ENCODE assay signal across 28 cellular contexts in genomic region chr6:57205550-57206328, GRCh38. TPM values are rescaled to one million over a fixed set of nuclear protein-coding genes. Genes with fewer than 3 reads are reported as not detected.
DNase-seq lines count a peak whose midpoint lies in the region; ATAC-seq, FAIRE-seq and TF ChIP-seq lines count a peak whose summit lies in the region.
"Had no signal": no experiment of that assay in that cellular context is flagged by ENCODE, and none has a peak within 500 bp of the region (broad histone marks: within the 10 kb centered on the region; RNA-seq: fewer than 3 reads in every experiment).

No MANE protein-coding gene starts in this region.

- H3K9me1 ChIP-seq in K562 (ENCODE audit: control insufficient read depth, insufficient read depth, low read length): no peaks in the 10 kb centered on the region

- FAIRE-seq in HepG2 (lab: Jason Lieb, UNC): no peak
- FAIRE-seq in K562 (lab: Jason Lieb, UNC): no peak
- no peak for FAIRE-seq in HTR-8/SVneo (lab: Jason Lieb, UNC)
- FAIRE-seq: keratinocyte had no signal

- no peak for DNase-seq in HepG2 (ENCODE audit: low spot score)
- DNase-seq in right lobe of liver: no peak
- no peak for DNase-seq in K562 (ENCODE audit: extremely low read depth in 1 of 4, low spot score in 3 of 4)
- no peak for DNase-seq in C1 segment of cervical spinal cord (lab: John Stamatoyannopoulos, UW)
- no peak for DNase-seq in HTR-8/SVneo (ENCODE audit: insufficient read length, low spot score)
- DNase-seq in activated gamma-delta T cell treated with Interleukin-2 at 50 U/mL for 16 hours: no peak
- DNase-seq: activated CD4-positive, alpha-beta memory T cell treated with anti-CD3 and anti-CD28 coated beads for 36 hours; activated CD8-positive, alpha-beta memory T cell treated with anti-CD3 and anti-CD28 coated beads, Interleukin-2, amount 50 U/mL, for 4 hours; CD4-positive, alpha-beta memory T cell; dermis blood vessel endothelial cell; EL; H9; Kasumi-1; NCI-H1436 treated with DMSO at 0.1 percent for 48 hours; NCI-H510A; OCI-M1; right cardiac atrium; stimulated activated CD4-positive, alpha-beta T cell treated with anti-CD3 and anti-CD28 coated beads, Interleukin-12 subunit alpha, Interleukin-12 subunit beta, amount 100 ng/mL, for 4 hours; stimulated activated CD4-positive, alpha-beta T cell treated with anti-CD3 and anti-CD28 coated beads, Interleukin-4, amount 100 ng/mL, for 24 hours had no signal

- no peak overlapping the region for H3K27ac ChIP-seq in HepG2 (ENCODE audit: extremely low read length, insufficient read depth, low read length)
- H3K27ac ChIP-seq in right lobe of liver: no peak overlapping the region
- H3K27ac ChIP-seq in K562 (ENCODE audit: extremely low read depth, low read depth, low read length): no peak overlapping the region
- peak overlapping the region; percentile 9 for H3K27ac ChIP-seq in muscle layer of duodenum (ENCODE audit: low read length)
- H3K27ac ChIP-seq: ascending aorta, gastroesophageal sphincter, SK-N-MC had no signal

- BruUV-seq in HepG2 (replicated peaks; lab: Mats Ljungman, UMichigan) (no TSS peak), K562 (replicated peaks; lab: Mats Ljungman, UMichigan) (no TSS peak)

- H3K9ac ChIP-seq in HepG2 (ENCODE audit: insufficient read depth, low read depth, low read length) (no peak overlapping the region), K562 (ENCODE audit: insufficient read depth in 1 of 2, low read depth in 2 of 2, low read length in 2 of 2) (no peak overlapping the region)

- 94% methylated on average over 7 of the region's 7 CpGs for WGBS in HepG2 (ENCODE audit: low lambda C conversion rate)
- WGBS in right lobe of liver (ENCODE audit: insufficient coverage, low coverage, low lambda C conversion rate, missing lambda C conversion rate): 88% methylated on average over 7 of the region's 7 CpGs
- 80% methylated on average over 7 of the region's 7 CpGs for WGBS in K562 (ENCODE audit: insufficient coverage, low coverage, missing lambda C conversion rate)

- intact Hi-C loops in HepG2 (cut with micrococcal nuclease; ENCODE audit: unreplicated experiment): no loop called here
- intact Hi-C loops in right lobe of liver (cut with DNase I): no loop called here
- intact Hi-C loops in K562 (cut with micrococcal nuclease): no loop called here

- H3K4me2 ChIP-seq in HepG2 (ENCODE audit: low read depth, low read length) (no peak overlapping the region), K562 (ENCODE audit: insufficient read depth, low read length) (no peak overlapping the region)

- POLR2A ChIA-PET in HepG2 (lab: Yijun Ruan, JAX): no interaction called here
- POLR2A ChIA-PET in K562 (lab: Yijun Ruan, JAX): no interaction called here

- H3K36me3 ChIP-seq in HepG2 (replicated peaks in 1 of 2; ENCODE audit: control insufficient read depth in 1 of 2, insufficient read depth in 2 of 2, low read length in 2 of 2) (no peaks in the 10 kb centered on the region; a peak in 1 of 5 replicates), right lobe of liver (no peaks in the 10 kb centered on the region), K562 (ENCODE audit: control insufficient read depth, insufficient read depth, low read length) (peaks cover 29% of the 10 kb centered on the region), muscle layer of duodenum (ENCODE audit: control insufficient read depth in 1 of 2, insufficient read depth in 2 of 2, low read length in 2 of 2) (peaks cover 0 to 11% of the 10 kb centered on the region in 2 donors)
- H3K36me3 ChIP-seq: ascending aorta, gastroesophageal sphincter had no signal

- ATAC-seq in HepG2 (no peak), right lobe of liver (no peak), K562 (no peak), HG02798 (IDR thresholded peaks at IDR 0.05; ENCODE audit: poor library complexity, unreplicated experiment) (no peak)
- ATAC-seq: activated CD4-positive, CD25-positive, alpha-beta regulatory T cell treated with anti-CD3 and anti-CD28 coated beads, Interleukin-2, amount 50 U/mL, for 24 hours; activated naive CD4-positive, alpha-beta T cell treated with anti-CD3 and anti-CD28 coated beads, Interleukin-2, amount 50 U/mL, for 72 hours; gastroesophageal sphincter; right cardiac atrium; stimulated activated effector memory CD8-positive, alpha-beta T cell treated with anti-CD3 and anti-CD28 coated beads, Interleukin-12 subunit alpha, Interleukin-12 subunit beta, amount 100 ng/mL, for 72 hours had no signal

- TF ChIP-seq EP300 in HepG2 (IDR thresholded peaks at IDR 0.05; ENCODE audit: low read depth in 2 of 2, low read length in 2 of 2): no peak
- TF ChIP-seq EP300 in HepG2 (CRISPR knock-in tag; IDR thresholded peaks at IDR 0.05; ENCODE audit: borderline replicate concordance): no peak
- no peak for TF ChIP-seq EP300 in K562 (IDR thresholded peaks at IDR 0.05; ENCODE audit: low read length)

- H4K20me1 ChIP-seq in HepG2 (ENCODE audit: insufficient read depth, low read length): no peaks in the 10 kb centered on the region
- no peaks in the 10 kb centered on the region for H4K20me1 ChIP-seq in K562 (replicated peaks; ENCODE audit: control insufficient read depth, insufficient read depth, low read length)

- H3K27me3 ChIP-seq in HepG2 (ENCODE audit: control insufficient read depth in 1 of 2, insufficient read depth in 2 of 2, low read length in 2 of 2) (no peaks in the 10 kb centered on the region), right lobe of liver (no peaks in the 10 kb centered on the region), K562 (ENCODE audit: control insufficient read depth in 2 of 2, insufficient read depth in 2 of 2, low read length in 2 of 2) (no peaks in the 10 kb centered on the region), muscle layer of duodenum (ENCODE audit: low read depth, low read length) (no peaks in the 10 kb centered on the region)
- H3K27me3 ChIP-seq: ascending aorta, gastroesophageal sphincter had no signal

- no peak overlapping the region for H3K4me3 ChIP-seq in HepG2 (replicated peaks in 1 of 3; ENCODE audit: insufficient read depth in 1 of 3, low read depth in 2 of 3, low read length in 3 of 3)
- no peak overlapping the region for H3K4me3 ChIP-seq in right lobe of liver
- H3K4me3 ChIP-seq in K562: no peak overlapping the region
- no peak overlapping the region for H3K4me3 ChIP-seq in muscle layer of duodenum (ENCODE audit: low read depth in 1 of 2, low read length in 2 of 2)
- H3K4me3 ChIP-seq: ascending aorta, gastroesophageal sphincter, SK-N-MC had no signal

- TF ChIP-seq POLR2A in HepG2 (IDR thresholded peaks at IDR 0.05; ENCODE audit: insufficient read depth in 1 of 2, low read depth in 2 of 2, low read length in 2 of 2): no peak
- no peak for TF ChIP-seq POLR2A in right lobe of liver (IDR thresholded peaks at IDR 0.05)
- no peak for TF ChIP-seq POLR2A in K562 (conservative IDR thresholded peaks at IDR 0.05)

- in situ Hi-C loops in HepG2 (cut with HindIII; ENCODE audit: extremely low pct_ligation_motif_present, low pct_unique_long_range_greater_than_20kb): no loop called here
- in situ Hi-C loops in K562 (cut with MboI): no loop called here

- H3K4me1 ChIP-seq in HepG2 (ENCODE audit: insufficient read depth, low read length): no peaks in the 10 kb centered on the region
- H3K4me1 ChIP-seq in right lobe of liver: no peaks in the 10 kb centered on the region
- H3K4me1 ChIP-seq in K562 (replicated peaks in 1 of 2; ENCODE audit: control insufficient read depth in 2 of 2, insufficient read depth in 2 of 2, low read length in 2 of 2): peaks cover 3 to 6% of the 10 kb centered on the region in 2 experiments; a peak in 3 of 5 replicates
- peaks cover 0 to 17% of the 10 kb centered on the region in 2 donors for H3K4me1 ChIP-seq in muscle layer of duodenum (ENCODE audit: control insufficient read depth in 1 of 2, insufficient read depth in 2 of 2, low read length in 2 of 2)

- CTCF ChIA-PET in HepG2 (lab: Yijun Ruan, JAX; ENCODE audit: low intra/inter-chr PET ratio, low total read pairs): no interaction called here
- CTCF ChIA-PET in K562 (lab: Yijun Ruan, JAX; ENCODE audit: low intra/inter-chr PET ratio): no interaction called here

- TF ChIP-seq CTCF in HepG2 (CRISPR knock-in tag; IDR thresholded peaks at IDR 0.05) (no peak), right lobe of liver (IDR thresholded peaks at IDR 0.05) (no peak), K562 (IDR thresholded peaks at IDR 0.05 in 2 of 3, conservative IDR thresholded peaks at IDR 0.05 in 1 of 3; ENCODE audit: insufficient read depth in 2 of 3, low read depth in 1 of 3, low read length in 3 of 3) (no peak)

- H3K79me2 ChIP-seq in HepG2 (ENCODE audit: insufficient read depth, low read length): peaks cover 3% of the 10 kb centered on the region
- peaks cover 57% of the 10 kb centered on the region for H3K79me2 ChIP-seq in K562 (ENCODE audit: control insufficient read depth, insufficient read depth, low read length)

- TF ChIP-seq RAD21 in HepG2 (CRISPR knock-in tag; IDR thresholded peaks at IDR 0.05) (no peak), K562 (CRISPR knock-in tag; conservative IDR thresholded peaks at IDR 0.05 in 1 of 2, IDR thresholded peaks at IDR 0.05 in 1 of 2) (no peak)

- no peak overlapping the region for H2AFZ ChIP-seq in HepG2 (ENCODE audit: low read length)
- H2AFZ ChIP-seq in K562 (ENCODE audit: low read depth, low read length): no peak overlapping the region

- H3K9me3 ChIP-seq in HepG2 (ENCODE audit: low read length) (no peaks in the 10 kb centered on the region), right lobe of liver (no peaks in the 10 kb centered on the region), K562 (replicated peaks; ENCODE audit: control insufficient read depth, insufficient read depth, low read depth, low read length) (no peaks in the 10 kb centered on the region), muscle layer of duodenum (ENCODE audit: control insufficient read depth in 1 of 2, low read length in 2 of 2) (no peaks in the 10 kb centered on the region)
- H3K9me3 ChIP-seq: ascending aorta, gastroesophageal sphincter had no signal

RNA-seq across cellular contexts. Expression of gene RAB23, which starts 16.4 kb away (rescaled TPM):
- total RNA-seq in HepG2 (2016; rRNA removed; fragmentation: Illumina TruSeq; extraction: Trizol) (16.4 and 24.2 TPM in 2 replicates), right lobe of liver (1 to 10 TPM; 2.0 to 3.1 (median 2.5) TPM), K562 (2014; rRNA removed) (6.0 and 7.1 TPM in 2 replicates), K562 (2014; rRNA removed; fragmentation: Illumina TruSeq; extraction: Trizol) (15.0 and 16.9 TPM in 2 replicates), K562 (2015; rRNA removed; fragmentation: Illumina TruSeq; extraction: Trizol) (16.4 and 18.0 TPM in 2 replicates), K562 (2021) (9.4 and 10.0 TPM in 2 replicates)
- 11.4 and 11.7 TPM in 2 replicates for total RNA-seq in HepG2 (2016; cell fraction: cytosol; rRNA removed; fragmentation: Illumina TruSeq; extraction: Trizol; ENCODE audit: low read depth)
- total RNA-seq in HepG2 (2016; cell fraction: insoluble cytoplasmic fraction; rRNA removed; fragmentation: Illumina TruSeq; extraction: Trizol): 16.0 and 22.3 TPM in 2 replicates
- total RNA-seq in HepG2 (2016; cell fraction: membrane; rRNA removed; fragmentation: Illumina TruSeq; extraction: Trizol): 13.3 and 13.6 TPM in 2 replicates
- total RNA-seq in HepG2 (2016; cell fraction: nucleus; rRNA removed; fragmentation: Illumina TruSeq; extraction: Trizol): 11.2 and 11.3 TPM in 2 replicates
- polyA plus RNA-seq in HepG2 (2011; rRNA removed) (4.3 and 5.5 TPM in 2 replicates), K562 (2011; rRNA removed) (9.6 and 14.1 TPM in 2 replicates), K562 (2014; fragmentation: Illumina TruSeq; extraction: Trizol) (10.7 and 14.3 TPM in 2 replicates), K562 (2014; fragmentation: Nextera tagmentation; extraction: Ambion mirVana) (1 to 10 TPM; 3.4 to 3.6 TPM), K562 (2014; rRNA removed) (8.4 and 10.0 TPM in 2 replicates)
- polyA plus RNA-seq in HepG2 (2011; cell fraction: cytosol; rRNA removed): 1.2 and 2.8 TPM in 2 replicates
- polyA plus RNA-seq in HepG2 (2011; cell fraction: nucleus; rRNA removed): 1.2 and 1.7 TPM in 2 replicates
- 5.7 and 7.3 TPM in 2 replicates for polyA plus RNA-seq in HepG2 (2012)
- polyA plus RNA-seq in HepG2 (2016; cell fraction: cytosol; fragmentation: Illumina TruSeq; extraction: Trizol; ENCODE audit: low read depth): 1.5 and 1.9 TPM in 2 replicates
- 21.0 and 23.0 TPM in 2 replicates for polyA plus RNA-seq in HepG2 (2016; cell fraction: insoluble cytoplasmic fraction; fragmentation: Illumina TruSeq; extraction: Trizol; ENCODE audit: low read depth)
- 6.9 and 8.1 TPM in 2 replicates for polyA plus RNA-seq in HepG2 (2016; cell fraction: membrane; fragmentation: Illumina TruSeq; extraction: Trizol; ENCODE audit: low read depth)
- polyA plus RNA-seq in HepG2 (2016; cell fraction: nucleus; fragmentation: Illumina TruSeq; extraction: Trizol; ENCODE audit: insufficient read depth, low read depth): 10.4 and 11.4 TPM in 2 replicates
- 2.0 and 3.9 TPM in 2 replicates for polyA minus RNA-seq in HepG2 (2011; rRNA and poly(A)+ RNA removed; ENCODE audit: low replicate concordance)
- polyA minus RNA-seq in HepG2 (2011; cell fraction: cytosol; rRNA and poly(A)+ RNA removed): 3.8 and 3.9 TPM in 2 replicates
- polyA minus RNA-seq in HepG2 (2011; cell fraction: nucleus; rRNA and poly(A)+ RNA removed): 6.2 and 9.2 TPM in 2 replicates
- 2.6 and 13.3 TPM in 2 replicates for total RNA-seq in K562 (2011; cell fraction: chromatin; rRNA removed; ENCODE audit: low replicate concordance)
- 2.2 and 3.0 TPM in 2 replicates for total RNA-seq in K562 (2011; cell fraction: nucleolus; rRNA removed)
- total RNA-seq in K562 (2011; cell fraction: nucleoplasm; rRNA removed): 7.0 and 17.6 TPM in 2 replicates
- polyA plus RNA-seq in K562 (2011; cell fraction: cytosol; rRNA removed): 1.8 and 2.9 TPM in 2 replicates
- 5.1 and 7.7 TPM in 2 replicates for polyA plus RNA-seq in K562 (2011; cell fraction: nucleus; rRNA removed)
- polyA plus RNA-seq in K562 (2012): 6.7 and 8.7 TPM in 2 replicates
- 13.2 and 14.3 TPM in 2 replicates for polyA minus RNA-seq in K562 (2011; rRNA and poly(A)+ RNA removed)
- 3.1 and 3.7 TPM in 2 replicates for polyA minus RNA-seq in K562 (2011; cell fraction: cytosol; rRNA and poly(A)+ RNA removed)
- polyA minus RNA-seq in K562 (2011; cell fraction: nucleus; rRNA and poly(A)+ RNA removed): 5.1 and 5.7 TPM in 2 replicates

RNA-seq across cellular contexts. Expression of gene BAG2, which starts 33.6 kb away (rescaled TPM):
- total RNA-seq in HepG2 (2016; rRNA removed; fragmentation: Illumina TruSeq; extraction: Trizol) (15.1 and 23.0 TPM in 2 replicates), right lobe of liver (1 to 10 TPM; 2.8 to 6.2 (median 4.3) TPM), K562 (2014; rRNA removed) (12.8 and 13.8 TPM in 2 replicates), K562 (2014; rRNA removed; fragmentation: Illumina TruSeq; extraction: Trizol) (20.3 and 21.2 TPM in 2 replicates), K562 (2015; rRNA removed; fragmentation: Illumina TruSeq; extraction: Trizol) (17.6 and 19.7 TPM in 2 replicates), K562 (2021) (17.6 and 19.9 TPM in 2 replicates)
- 3.7 and 4.1 TPM in 2 replicates for total RNA-seq in HepG2 (2016; cell fraction: cytosol; rRNA removed; fragmentation: Illumina TruSeq; extraction: Trizol; ENCODE audit: low read depth)
- 15.0 and 23.4 TPM in 2 replicates for total RNA-seq in HepG2 (2016; cell fraction: insoluble cytoplasmic fraction; rRNA removed; fragmentation: Illumina TruSeq; extraction: Trizol)
- total RNA-seq in HepG2 (2016; cell fraction: membrane; rRNA removed; fragmentation: Illumina TruSeq; extraction: Trizol): 8.8 and 9.8 TPM in 2 replicates
- total RNA-seq in HepG2 (2016; cell fraction: nucleus; rRNA removed; fragmentation: Illumina TruSeq; extraction: Trizol): 10.3 and 11.9 TPM in 2 replicates
- polyA plus RNA-seq in HepG2 (2011; rRNA removed) (4.3 and 5.7 TPM in 2 replicates), K562 (2011; rRNA removed) (14.5 and 20.7 TPM in 2 replicates), K562 (2014; fragmentation: Illumina TruSeq; extraction: Trizol) (15.6 and 18.7 TPM in 2 replicates), K562 (2014; fragmentation: Nextera tagmentation; extraction: Ambion mirVana) (10 to 100 TPM; 12.8 to 14.0 TPM), K562 (2014; rRNA removed) (14.5 and 15.3 TPM in 2 replicates)
- 2.4 and 3.5 TPM in 2 replicates for polyA plus RNA-seq in HepG2 (2011; cell fraction: cytosol; rRNA removed)
- 1.3 and 2.0 TPM in 2 replicates for polyA plus RNA-seq in HepG2 (2011; cell fraction: nucleus; rRNA removed)
- 6.1 and 6.7 TPM in 2 replicates for polyA plus RNA-seq in HepG2 (2012)
- 2.4 TPM in 2 replicates for polyA plus RNA-seq in HepG2 (2016; cell fraction: cytosol; fragmentation: Illumina TruSeq; extraction: Trizol; ENCODE audit: low read depth)
- polyA plus RNA-seq in HepG2 (2016; cell fraction: insoluble cytoplasmic fraction; fragmentation: Illumina TruSeq; extraction: Trizol; ENCODE audit: low read depth): 24.1 and 26.3 TPM in 2 replicates
- 5.4 and 5.5 TPM in 2 replicates for polyA plus RNA-seq in HepG2 (2016; cell fraction: membrane; fragmentation: Illumina TruSeq; extraction: Trizol; ENCODE audit: low read depth)
- 10.2 and 10.9 TPM in 2 replicates for polyA plus RNA-seq in HepG2 (2016; cell fraction: nucleus; fragmentation: Illumina TruSeq; extraction: Trizol; ENCODE audit: insufficient read depth, low read depth)
- polyA minus RNA-seq in HepG2 (2011; rRNA and poly(A)+ RNA removed; ENCODE audit: low replicate concordance): 3.1 and 7.3 TPM in 2 replicates
- 4.3 and 4.4 TPM in 2 replicates for polyA minus RNA-seq in HepG2 (2011; cell fraction: cytosol; rRNA and poly(A)+ RNA removed)
- polyA minus RNA-seq in HepG2 (2011; cell fraction: nucleus; rRNA and poly(A)+ RNA removed): 19.6 and 22.1 TPM in 2 replicates
- 4.4 and 16.7 TPM in 2 replicates for total RNA-seq in K562 (2011; cell fraction: chromatin; rRNA removed; ENCODE audit: low replicate concordance)
- 3.8 and 5.3 TPM in 2 replicates for total RNA-seq in K562 (2011; cell fraction: nucleolus; rRNA removed)
- total RNA-seq in K562 (2011; cell fraction: nucleoplasm; rRNA removed): 10.3 and 19.5 TPM in 2 replicates
- polyA plus RNA-seq in K562 (2011; cell fraction: cytosol; rRNA removed): 5.9 and 7.0 TPM in 2 replicates
- polyA plus RNA-seq in K562 (2011; cell fraction: nucleus; rRNA removed): 3.3 and 4.5 TPM in 2 replicates
- polyA plus RNA-seq in K562 (2012): 8.9 and 12.9 TPM in 2 replicates
- polyA minus RNA-seq in K562 (2011; rRNA and poly(A)+ RNA removed): 14.5 and 15.8 TPM in 2 replicates
- polyA minus RNA-seq in K562 (2011; cell fraction: cytosol; rRNA and poly(A)+ RNA removed): 5.5 and 6.9 TPM in 2 replicates
- polyA minus RNA-seq in K562 (2011; cell fraction: nucleus; rRNA and poly(A)+ RNA removed): 8.5 and 12.8 TPM in 2 replicates

Comparison
In these comparisons a context has a peak if more than half of its experiments do, and no peak if none do; other contexts are left out.
1. Of the 241 proteins assayed by ChIP-seq in both HepG2 and K562: peak only in HepG2: MAFF and MAFK; only in K562: none; in both: none; in neither: 239.